ENCODE assay signal across 9 cellular contexts in genomic region chr22:41442240-41442792, GRCh38. TPM values are rescaled to one million over a fixed set of nuclear protein-coding genes. Genes with fewer than 3 reads are reported as not detected.
DNase-seq lines count a peak whose midpoint lies in the region; ATAC-seq lines count a peak whose summit lies in the region.
"Had no signal": no experiment of that assay in that cellular context is flagged by ENCODE, and none has a peak within 500 bp of the region (broad histone marks: within the 10 kb centered on the region; RNA-seq: fewer than 3 reads in every experiment).

No MANE protein-coding gene starts in this region.

- DNase-seq in NCI-H2171 treated with DMSO at 0.1 percent for 48 hours (lab: John Stamatoyannopoulos, UW): peak; percentile 65
- no peak for DNase-seq in NCI-H2171 (lab: John Stamatoyannopoulos, UW)
- DNase-seq in T-helper 17 cell: no peak
- peak; percentile 61 for DNase-seq in globus pallidus (ENCODE audit: low spot score)
- DNase-seq in SK-N-DZ (ENCODE audit: low spot score): no peak
- no peak for DNase-seq in activated CD4-positive, alpha-beta T cell treated with anti-CD3 and anti-CD28 coated beads, Interleukin-2, amount 50 U/mL, for 1 hour

- no peaks in the 10 kb centered on the region for H3K27me3 Mint-ChIP-seq in T-helper 17 cell

- no peak overlapping the region for H3K27ac Mint-ChIP-seq in T-helper 17 cell

- H3K27me3 ChIP-seq in subcutaneous abdominal adipose tissue (ENCODE audit: control insufficient read depth in 5 of 5, insufficient read depth in 4 of 5, low read length in 5 of 5): no peaks in the 10 kb centered on the region
- H3K27me3 ChIP-seq: SJSA1 had no signal

- peak overlapping the region; percentile 14 for H3K27ac ChIP-seq in subcutaneous abdominal adipose tissue (ENCODE audit: low read depth, low read length)
- H3K27ac ChIP-seq: SJSA1 had no signal

- no peak overlapping the region for H3K9ac ChIP-seq in subcutaneous abdominal adipose tissue (ENCODE audit: low read length in 5 of 5)

- no peaks in the 10 kb centered on the region for H3K9me3 ChIP-seq in T-helper 17 cell (ENCODE audit: control insufficient read depth, low read length, poor library complexity, severe bottlenecking)
- no peaks in the 10 kb centered on the region for H3K9me3 ChIP-seq in subcutaneous abdominal adipose tissue (ENCODE audit: control insufficient read depth in 5 of 5, low read length in 5 of 5)
- H3K9me3 ChIP-seq: SJSA1 had no signal

- ATAC-seq in T-helper 17 cell (no peak), HG03469 (IDR thresholded peaks at IDR 0.05; ENCODE audit: unreplicated experiment) (no peak)

- H3K4me1 ChIP-seq in subcutaneous abdominal adipose tissue (ENCODE audit: control insufficient read depth in 5 of 5, insufficient read depth in 5 of 5, low read length in 5 of 5): peaks cover 6 to 68% (median 57%) of the 10 kb centered on the region in 5 donors

- H3K36me3 ChIP-seq in subcutaneous abdominal adipose tissue (ENCODE audit: control insufficient read depth in 5 of 5, insufficient read depth in 5 of 5, low read length in 5 of 5): peaks cover 0 to 23% (median 10%) of the 10 kb centered on the region in 5 donors

- H3K4me3 Mint-ChIP-seq in T-helper 17 cell: peak overlapping the region; percentile 66

- no peaks in the 10 kb centered on the region for H3K36me3 Mint-ChIP-seq in T-helper 17 cell (ENCODE audit: low read depth)

- H3K4me3 ChIP-seq in subcutaneous abdominal adipose tissue (ENCODE audit: low read depth in 1 of 5, low read length in 5 of 5): no peak overlapping the region
- H3K4me3 ChIP-seq: SJSA1 had no signal

- peaks cover 27% of the 10 kb centered on the region for H3K4me1 Mint-ChIP-seq in T-helper 17 cell

RNA-seq across cellular contexts. Expression of gene TOB2, which starts 4.3 kb away (rescaled TPM):
- 10 to 100 TPM; 30.8 to 44.0 TPM for total RNA-seq in T-helper 17 cell
- polyA plus RNA-seq in SK-N-DZ (2014; cell fraction: cytosol; rRNA removed): 9.2 and 12.0 TPM in 2 replicates
- 5.0 and 7.0 TPM in 2 replicates for polyA plus RNA-seq in SK-N-DZ (2014; cell fraction: nucleus; rRNA removed)

RNA-seq across cellular contexts. Expression of gene PHF5A, which starts 26.2 kb away (rescaled TPM):
- total RNA-seq in T-helper 17 cell: 10 to 100 TPM; 31.7 to 39.6 TPM
- polyA plus RNA-seq in SK-N-DZ (2014; cell fraction: cytosol; rRNA removed): 178 and 199 TPM in 2 replicates
- 61.7 and 117 TPM in 2 replicates for polyA plus RNA-seq in SK-N-DZ (2014; cell fraction: nucleus; rRNA removed)

RNA-seq across cellular contexts. Expression of gene ACO2, which starts 26.6 kb away (rescaled TPM):
- 10 to 100 TPM; 77.2 to 81.9 TPM for total RNA-seq in T-helper 17 cell
- polyA plus RNA-seq in SK-N-DZ (2014; cell fraction: cytosol; rRNA removed): 62.2 and 66.7 TPM in 2 replicates
- polyA plus RNA-seq in SK-N-DZ (2014; cell fraction: nucleus; rRNA removed): 53.0 and 66.4 TPM in 2 replicates

Comparison
In these comparisons a context has a peak if more than half of its experiments do, and no peak if none do; other contexts are left out.
1. DNase-seq: peak in NCI-H2171 treated with DMSO at 0.1 percent for 48 hours (single experiment) and globus pallidus (single experiment); none in NCI-H2171 (single experiment), T-helper 17 cell (0 of 3), SK-N-DZ (single experiment) and activated CD4-positive, alpha-beta T cell treated with anti-CD3 and anti-CD28 coated beads, Interleukin-2, amount 50 U/mL, for 1 hour (single experiment).